In genomic region chr10:97065128-97065527, GRCh38 we compare ENCODE assay signal across 20 cellular contexts.
A peak's percentile ranks its signal among the peaks of the same experiment; 100 is the strongest.
DNase-seq lines count a peak whose midpoint lies in the region; ATAC-seq, FAIRE-seq and TF ChIP-seq lines count a peak whose summit lies in the region.
"Had no signal": no experiment of that assay in that cellular context is flagged by ENCODE, and none has a peak within 500 bp of the region (broad histone marks: within the 10 kb centered on the region; RNA-seq: fewer than 3 reads in every experiment).

No MANE protein-coding gene starts in this region.

- no peaks in the 10 kb centered on the region for H3K79me2 ChIP-seq in hepatocyte

- H3K9me3 ChIP-seq in body of pancreas (no peaks in the 10 kb centered on the region), hepatocyte (ENCODE audit: low read depth) (no peaks in the 10 kb centered on the region), small intestine (ENCODE audit: control insufficient read depth, low read depth) (no peaks in the 10 kb centered on the region)
- H3K9me3 ChIP-seq: transverse colon had no signal

- DNase-seq in NCI-H2029 (lab: John Stamatoyannopoulos, UW) (peak; percentile 32), NCI-H2029 treated with DMSO at 0.1 percent for 48 hours (lab: John Stamatoyannopoulos, UW) (no peak), LNCaP clone FGC (ENCODE audit: low read depth) (peak; percentile 11), body of pancreas (peak; percentile 43 to 69 (median 62)), renal cortical epithelial cell (ENCODE audit: low read depth) (peak; percentile 61), hepatocyte (ENCODE audit: low spot score) (no peak), small intestine (no peak)
- no peak for DNase-seq in stimulated activated CD4-positive, alpha-beta T cell treated with anti-CD3 and anti-CD28 coated beads, Interleukin-4, amount 100 ng/mL, for 1 hour
- DNase-seq: activated B cell treated with CpG ODN at 0.5 μM for 24 hours; activated CD8-positive, alpha-beta memory T cell treated with anti-CD3 and anti-CD28 coated beads for 24 hours; DMS53; HCEC 1CT; heart right ventricle; NCI-H2171 treated with DMSO at 0.1 percent for 48 hours; transverse colon had no signal

- peak overlapping the region in 3 of 4 donors; percentile 43 to 50 (median 48) for H3K27ac ChIP-seq in body of pancreas
- H3K27ac ChIP-seq in hepatocyte: no peak overlapping the region
- H3K27ac ChIP-seq in small intestine (ENCODE audit: low read depth in 1 of 2, low read length in 1 of 2): no peak overlapping the region
- H3K27ac ChIP-seq: C4-2B, heart right ventricle, transverse colon had no signal

- no peaks in the 10 kb centered on the region for H4K20me1 ChIP-seq in hepatocyte (ENCODE audit: insufficient read depth, poor library complexity, severe bottlenecking)

- peak in 1 of 3 donors; percentile 9 for TF ChIP-seq POLR2A in body of pancreas (IDR thresholded peaks at IDR 0.05)

- 25 to 57% methylated on average over 1 of the region's 1 CpG for WGBS in body of pancreas, 2 donors
- WGBS in hepatocyte (ENCODE audit: low lambda C conversion rate, missing lambda C conversion rate): 40% methylated on average over 1 of the region's 1 CpG
- 11 to 54% (median 23%) methylated on average over 1 of the region's 1 CpG for WGBS in small intestine, 3 donors

- H3K36me3 ChIP-seq in body of pancreas (replicated peaks in 1 of 2; ENCODE audit: insufficient read depth in 1 of 2, low read depth in 2 of 2) (no peaks in the 10 kb centered on the region), hepatocyte (replicated peaks; ENCODE audit: insufficient read depth, low read depth) (no peaks in the 10 kb centered on the region), small intestine (ENCODE audit: control insufficient read depth in 2 of 2, insufficient read depth in 2 of 2, low read length in 2 of 2) (no peaks in the 10 kb centered on the region)
- H3K36me3 ChIP-seq: heart right ventricle, transverse colon had no signal

- peak; percentile 84 for ATAC-seq in body of pancreas
- ATAC-seq: activated T-helper 17 cell treated with anti-CD3 and anti-CD28 coated beads, Interleukin-2, amount 50 U/mL, for 72 hours; stimulated activated memory B cell treated with anti-CD40 and anti-IgM and Interleukin-4, amounts not matched to agents 10 μg/mL and 1 μg/mL and 100 μg/mL, for 72 hours had no signal

- H3K27me3 ChIP-seq in body of pancreas: no peaks in the 10 kb centered on the region
- H3K27me3 ChIP-seq in hepatocyte: no peaks in the 10 kb centered on the region
- peaks cover 0 to 8% of the 10 kb centered on the region in 2 donors for H3K27me3 ChIP-seq in small intestine (ENCODE audit: control insufficient read depth in 2 of 2, insufficient read depth in 2 of 2, low read length in 2 of 2)
- H3K27me3 ChIP-seq: transverse colon had no signal

- no peak for TF ChIP-seq CTCF in LNCaP clone FGC (IDR thresholded peaks at IDR 0.05; ENCODE audit: control insufficient read depth, extremely low read depth, insufficient read depth)
- no peak for TF ChIP-seq CTCF in body of pancreas (IDR thresholded peaks at IDR 0.05)
- no peak for TF ChIP-seq CTCF in hepatocyte (IDR thresholded peaks at IDR 0.05; ENCODE audit: poor library complexity)

- H3K4me2 ChIP-seq in hepatocyte: no peak overlapping the region

- no peak for FAIRE-seq in small intestine (lab: Jason Lieb, UNC)
- FAIRE-seq: GM18507, islet of Langerhans had no signal

- no peak overlapping the region for H3K4me3 ChIP-seq in LNCaP clone FGC (ENCODE audit: low read depth, low read length)
- H3K4me3 ChIP-seq in body of pancreas: no peak overlapping the region
- H3K4me3 ChIP-seq in hepatocyte: no peak overlapping the region
- no peak overlapping the region for H3K4me3 ChIP-seq in small intestine (ENCODE audit: low read depth in 1 of 2, low read length in 2 of 2)
- H3K4me3 ChIP-seq: heart right ventricle, transverse colon had no signal

- no peaks in the 10 kb centered on the region for H3K9me2 ChIP-seq in hepatocyte (replicated peaks; ENCODE audit: insufficient read depth)

- intact Hi-C loops in body of pancreas (cut with DNase I): no loop called here

- H2AFZ ChIP-seq in hepatocyte: no peak overlapping the region

- peaks cover 15% of the 10 kb centered on the region for H3K4me1 ChIP-seq in body of pancreas
- H3K4me1 ChIP-seq in hepatocyte (ENCODE audit: insufficient read depth): no peaks in the 10 kb centered on the region
- no peaks in the 10 kb centered on the region for H3K4me1 ChIP-seq in small intestine (ENCODE audit: control insufficient read depth in 2 of 2, insufficient read depth in 1 of 2, low read depth in 1 of 2, low read length in 1 of 2)
- H3K4me1 ChIP-seq: heart right ventricle, transverse colon had no signal

Comparison
In these comparisons a context has a peak if more than half of its experiments do, and no peak if none do; other contexts are left out.
1. DNase-seq: peak in NCI-H2029 (single experiment), LNCaP clone FGC (single experiment), body of pancreas (4 of 4) and renal cortical epithelial cell (single experiment); none in NCI-H2029 treated with DMSO at 0.1 percent for 48 hours (single experiment), hepatocyte (single experiment), stimulated activated CD4-positive, alpha-beta T cell treated with anti-CD3 and anti-CD28 coated beads, Interleukin-4, amount 100 ng/mL, for 1 hour (single experiment) and small intestine (single experiment).
2. H3K27ac ChIP-seq: peak in body of pancreas (3 of 4); none in hepatocyte (single experiment) and small intestine (0 of 2).